Comparison of ENCODE assay signal across 17 cellular contexts in genomic region chr2:150389487-150389886, GRCh38.
DNase-seq lines count a peak whose midpoint lies in the region; ATAC-seq, FAIRE-seq and TF ChIP-seq lines count a peak whose summit lies in the region.
"Had no signal": no experiment of that assay in that cellular context is flagged by ENCODE, and none has a peak within 500 bp of the region (broad histone marks: within the 10 kb centered on the region; RNA-seq: fewer than 3 reads in every experiment).

No MANE protein-coding gene starts in this region.

- peak; percentile 75 for ATAC-seq in omental fat pad (ENCODE audit: low FRiP score)
- no peak for ATAC-seq in activated T-helper 17 cell treated with anti-CD3 and anti-CD28 coated beads, Interleukin-2, amount 50 U/mL, for 72 hours (replicated peaks)
- ATAC-seq in HG02885 (IDR thresholded peaks at IDR 0.05; ENCODE audit: poor library complexity, unreplicated experiment): no peak
- no peak for ATAC-seq in HG03354 (IDR thresholded peaks at IDR 0.05; ENCODE audit: poor library complexity, severe bottlenecking, unreplicated experiment)

- H3K27ac ChIP-seq in GM23248 (peak overlapping the region; percentile 21), astrocyte (ENCODE audit: low read depth, low read length) (no peak overlapping the region)
- H3K27ac ChIP-seq: BLaER1, SJCRH30 had no signal

- H3K27ac Mint-ChIP-seq in astrocyte (ENCODE audit: unreplicated experiment): peak overlapping the region; percentile 51
- H3K27ac Mint-ChIP-seq in activated T-helper 17 cell treated with anti-CD3 and anti-CD28 coated beads, Interleukin-2, amount 50 U/mL, for 72 hours: no peak overlapping the region

- H3F3A ChIP-seq in GM23248 (ENCODE audit: insufficient read depth): peaks cover 18% of the 10 kb centered on the region

- DNase-seq in AG08396 (ENCODE audit: low spot score) (peak; percentile 12), GM23248 (peak; percentile 52), astrocyte (ENCODE audit: low read depth) (peak; percentile 87), omental fat pad (ENCODE audit: low spot score) (no peak)
- DNase-seq in stimulated activated CD4-positive, alpha-beta T cell treated with anti-CD3 and anti-CD28 coated beads, Interleukin-4, amount 100 ng/mL, for 4 hours: no peak
- DNase-seq: H7; NCI-H1436 treated with DMSO at 0.1 percent for 48 hours; NCI-H2081; NCI-H524 treated with DMSO at 0.1 percent for 48 hours; NK-92 treated with Interleukin-12 subunit alpha and Interleukin-12 subunit beta, amount 100 ng/mL, for 24 hours; OCI-M1; RPMI8226; SJCRH30 had no signal

- no peaks in the 10 kb centered on the region for H3K36me3 Mint-ChIP-seq in astrocyte (ENCODE audit: low read depth, unreplicated experiment)
- H3K36me3 Mint-ChIP-seq in activated T-helper 17 cell treated with anti-CD3 and anti-CD28 coated beads, Interleukin-2, amount 50 U/mL, for 72 hours (ENCODE audit: low read depth): no peaks in the 10 kb centered on the region

- H3K36me3 ChIP-seq in GM23248 (ENCODE audit: low read depth) (no peaks in the 10 kb centered on the region), astrocyte (ENCODE audit: insufficient read depth, low read length) (no peaks in the 10 kb centered on the region)
- H3K36me3 ChIP-seq: BLaER1, SJCRH30 had no signal

- H4K20me1 ChIP-seq in GM23248 (ENCODE audit: insufficient read depth): no peaks in the 10 kb centered on the region
- H4K20me1 ChIP-seq in astrocyte (ENCODE audit: insufficient read depth, low read length): no peaks in the 10 kb centered on the region
- H4K20me1 ChIP-seq: BLaER1 had no signal

- H3K79me2 ChIP-seq in GM23248 (ENCODE audit: insufficient read depth): no peaks in the 10 kb centered on the region
- no peaks in the 10 kb centered on the region for H3K79me2 ChIP-seq in astrocyte (ENCODE audit: insufficient read depth, low read length)

- no peaks in the 10 kb centered on the region for H3K9me2 ChIP-seq in GM23248 (ENCODE audit: insufficient read depth)

- H3K9me3 ChIP-seq in GM23248 (ENCODE audit: low read depth): no peaks in the 10 kb centered on the region
- no peaks in the 10 kb centered on the region for H3K9me3 ChIP-seq in astrocyte (ENCODE audit: insufficient read depth, low read depth, low read length)

- in situ Hi-C loops in GM23248 (cut with MboI): no loop called here

- peaks cover 5% of the 10 kb centered on the region for H3K4me1 Mint-ChIP-seq in astrocyte (ENCODE audit: low read depth, unreplicated experiment)
- H3K4me1 Mint-ChIP-seq in activated T-helper 17 cell treated with anti-CD3 and anti-CD28 coated beads, Interleukin-2, amount 50 U/mL, for 72 hours: no peaks in the 10 kb centered on the region

- H3K4me3 ChIP-seq in GM23248: no peak overlapping the region
- no peak overlapping the region for H3K4me3 ChIP-seq in astrocyte (ENCODE audit: insufficient read depth, low read depth, low read length)
- H3K4me3 ChIP-seq: BLaER1, SJCRH30 had no signal

- H3K4me1 ChIP-seq in GM23248 (ENCODE audit: insufficient read depth) (peaks cover 11% of the 10 kb centered on the region), astrocyte (ENCODE audit: insufficient read depth, low read length) (no peaks in the 10 kb centered on the region)
- H3K4me1 ChIP-seq: BLaER1, SJCRH30 had no signal

- FAIRE-seq in astrocyte (lab: Jason Lieb, UNC): peak; percentile 93

- no peaks in the 10 kb centered on the region for H3K27me3 ChIP-seq in GM23248 (replicated peaks; ENCODE audit: insufficient read depth)
- H3K27me3 ChIP-seq in astrocyte (ENCODE audit: insufficient read depth, low read length): no peaks in the 10 kb centered on the region
- H3K27me3 ChIP-seq: BLaER1, SJCRH30 had no signal

- H3K9me3 Mint-ChIP-seq in astrocyte (ENCODE audit: unreplicated experiment): peaks cover 8% of the 10 kb centered on the region
- H3K9me3 Mint-ChIP-seq in activated T-helper 17 cell treated with anti-CD3 and anti-CD28 coated beads, Interleukin-2, amount 50 U/mL, for 72 hours: peaks cover 13% of the 10 kb centered on the region

- H3K4me3 Mint-ChIP-seq in astrocyte (ENCODE audit: unreplicated experiment): no peak overlapping the region
- no peak overlapping the region for H3K4me3 Mint-ChIP-seq in activated T-helper 17 cell treated with anti-CD3 and anti-CD28 coated beads, Interleukin-2, amount 50 U/mL, for 72 hours

- H3K9ac ChIP-seq in GM23248 (no peak overlapping the region), astrocyte (ENCODE audit: low read length) (no peak overlapping the region)
- H3K9ac ChIP-seq: BLaER1 had no signal

- no peak for TF ChIP-seq CTCF in astrocyte (IDR thresholded peaks at IDR 0.05; ENCODE audit: insufficient read depth, low read depth, low read length)
- no peak for TF ChIP-seq CTCF in omental fat pad (IDR thresholded peaks at IDR 0.05)

- H2AFZ ChIP-seq in GM23248 (peak overlapping the region; percentile 29; the same call in 1 of the 2 replicates), astrocyte (ENCODE audit: low read depth, low read length) (no peak overlapping the region)

- peak overlapping the region; percentile 26 for H3K4me2 ChIP-seq in GM23248 (ENCODE audit: unreplicated experiment)
- no peak overlapping the region for H3K4me2 ChIP-seq in astrocyte (ENCODE audit: low read length)
- H3K4me2 ChIP-seq: BLaER1 had no signal

- H3K27me3 Mint-ChIP-seq in astrocyte (ENCODE audit: low read depth, unreplicated experiment): no peaks in the 10 kb centered on the region
- H3K27me3 Mint-ChIP-seq in activated T-helper 17 cell treated with anti-CD3 and anti-CD28 coated beads, Interleukin-2, amount 50 U/mL, for 72 hours: no peaks in the 10 kb centered on the region

- 44 to 58% methylated on average over 3 of the region's 3 CpGs for WGBS in GM23248 (ENCODE audit: low coverage in 1 of 2, low lambda C conversion rate in 2 of 2, missing lambda C conversion rate in 2 of 2), 2 experiments

Comparison
In these comparisons a context has a peak if more than half of its experiments do, and no peak if none do; other contexts are left out.
1. DNase-seq: peak in AG08396 (single experiment), GM23248 (single experiment) and astrocyte (single experiment); none in omental fat pad (single experiment) and stimulated activated CD4-positive, alpha-beta T cell treated with anti-CD3 and anti-CD28 coated beads, Interleukin-4, amount 100 ng/mL, for 4 hours (0 of 2).